Comparison of ENCODE assay signal across 17 cellular contexts in the genomic region with DNA sequence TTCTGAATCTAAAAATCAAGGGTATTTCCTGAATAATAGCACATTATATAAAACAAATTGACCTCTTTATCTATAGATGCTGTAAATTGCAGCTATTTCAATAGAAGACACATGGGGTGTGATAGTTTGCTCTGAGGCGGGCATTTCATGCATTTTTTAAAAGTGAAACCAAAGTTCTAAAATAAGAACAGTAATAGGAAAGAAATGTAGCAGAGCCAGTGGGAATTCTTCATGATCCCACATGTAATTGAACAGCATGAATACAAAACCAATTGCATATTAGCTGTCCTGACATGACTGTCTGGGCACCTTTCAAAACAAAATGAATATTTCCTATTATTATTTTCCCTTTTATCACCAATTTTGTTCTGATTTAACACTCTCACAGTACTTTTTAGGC.
DNase-seq lines count a peak whose midpoint lies in the region; ATAC-seq and TF ChIP-seq lines count a peak whose summit lies in the region.
"Had no signal": no experiment of that assay in that cellular context is flagged by ENCODE, and none has a peak within 500 bp of the region (broad histone marks: within the 10 kb centered on the region; RNA-seq: fewer than 3 reads in every experiment).

No MANE protein-coding gene starts in this region.

- CTCF ChIA-PET in RWPE1 (lab: Yijun Ruan, JAX) (interaction anchor here (0.6 kb wide), 1 partner anchor 42 kb away, joined by 3 read pairs; no protein-coding TSS in a partner anchor), T-cell (lab: Charles Lee) (no interaction called here)

- no peak overlapping the region for H3K27ac ChIP-seq in RWPE1
- no peak overlapping the region for H3K27ac ChIP-seq in epithelial cell of prostate
- H3K27ac ChIP-seq: C4-2B, heart right ventricle had no signal

- POLR2A ChIA-PET in RWPE1 (lab: Yijun Ruan, JAX; ENCODE audit: low non-redundant PET), result no interaction called here
- POLR2A ChIA-PET in T-cell (lab: Charles Lee), result no interaction called here

- TF ChIP-seq CTCF in RWPE1 (conservative IDR thresholded peaks at IDR 0.05; ENCODE audit: low read depth) (no peak), osteocyte (IDR thresholded peaks at IDR 0.05) (no peak)

- ATAC-seq in GM18907 (IDR thresholded peaks at IDR 0.05; ENCODE audit: unreplicated experiment) (no peak), T-cell (replicated peaks in 1 of 4) (no peak)
- ATAC-seq: GM12878, heart right ventricle had no signal

- H3K4me3 Mint-ChIP-seq in osteocyte (ENCODE audit: unreplicated experiment) (peak overlapping the region; percentile 47), T-cell (no peak overlapping the region)

- H3K4me1 Mint-ChIP-seq in osteocyte (ENCODE audit: unreplicated experiment) (peaks cover 24% of the 10 kb centered on the region), T-cell (no peaks in the 10 kb centered on the region)

- DNase-seq in Daoy (ENCODE audit: low read depth), result peak; percentile 3
- peak; percentile 26 for DNase-seq in RWPE1 (ENCODE audit: low spot score)
- peak; percentile 14 for DNase-seq in epithelial cell of prostate (ENCODE audit: low read depth, low spot score)
- DNase-seq in osteocyte (ENCODE audit: extremely low spot score, unreplicated experiment), result no peak
- no peak for DNase-seq in NCI-H446 (lab: John Stamatoyannopoulos, UW)
- no peak for DNase-seq in HuH-7 (ENCODE audit: low spot score)
- DNase-seq in T-cell, result no peak
- DNase-seq: activated CD4-positive, alpha-beta T cell treated with anti-CD3 and anti-CD28 coated beads, Interleukin-2, amount 50 U/mL, for 4 hours; DMS79 treated with DMSO at 0.1 percent for 48 hours; heart right ventricle; MM.1S; NCI-H2029 treated with DMSO at 0.1 percent for 48 hours; NCI-H748 treated with DMSO at 0.1 percent for 48 hours; substantia nigra had no signal

- H3K27ac Mint-ChIP-seq in osteocyte (ENCODE audit: unreplicated experiment) (peak overlapping the region; percentile 81), T-cell (no peak overlapping the region)

- H3K9me3 Mint-ChIP-seq in osteocyte (ENCODE audit: unreplicated experiment) (no peaks in the 10 kb centered on the region), T-cell (no peaks in the 10 kb centered on the region)

- H3K36me3 Mint-ChIP-seq in osteocyte (ENCODE audit: unreplicated experiment), result no peaks in the 10 kb centered on the region
- no peaks in the 10 kb centered on the region for H3K36me3 Mint-ChIP-seq in T-cell

- no peaks in the 10 kb centered on the region for H3K27me3 Mint-ChIP-seq in osteocyte (ENCODE audit: unreplicated experiment)
- no peaks in the 10 kb centered on the region for H3K27me3 Mint-ChIP-seq in T-cell

Comparison
In these comparisons a context has a peak if more than half of its experiments do, and no peak if none do; other contexts are left out.
1. DNase-seq: peak in Daoy (single experiment), RWPE1 (single experiment) and epithelial cell of prostate (single experiment); none in osteocyte (single experiment), NCI-H446 (0 of 2), HuH-7 (single experiment) and T-cell (0 of 34).